Comparison of ENCODE assay signal across 14 cellular contexts in genomic region chr16:73610605-73611177, GRCh38.
"Had no signal": no experiment of that assay in that cellular context is flagged by ENCODE, and none has a peak within 500 bp of the region (broad histone marks: within the 10 kb centered on the region; RNA-seq: fewer than 3 reads in every experiment).

No MANE protein-coding gene starts in this region.

- ATAC-seq: activated naive CD4-positive, alpha-beta T cell treated with anti-CD3 and anti-CD28 coated beads, Interleukin-2, amount 50 U/mL, for 72 hours; activated T-cell treated with anti-CD3 and anti-CD28 coated beads, Interleukin-2, amount 50 U/mL, for 4 hours; body of pancreas had no signal

- H3K27ac ChIP-seq: body of pancreas, epithelial cell of prostate, parathyroid adenoma, skin epidermis, stomach, thoracic aorta had no signal

- H3K36me3 ChIP-seq: stomach, thoracic aorta had no signal

- H3K4me3 ChIP-seq: body of pancreas, skin epidermis, stomach, thoracic aorta had no signal

- H3K79me2 ChIP-seq: parathyroid adenoma had no signal

- H3K9ac ChIP-seq: parathyroid adenoma had no signal

- H3K9me3 ChIP-seq: body of pancreas, stomach, thoracic aorta had no signal

- H3K27me3 ChIP-seq: body of pancreas had no signal

- DNase-seq: activated CD4-positive, alpha-beta memory T cell treated with anti-CD3 and anti-CD28 coated beads for 36 hours; activated effector memory CD4-positive, alpha-beta T cell treated with anti-CD3 and anti-CD28 coated beads, Interleukin-2, amount 50 U/mL, for 16 hours; activated T-cell treated with anti-CD3 and anti-CD28 coated beads, Interleukin-2, amount 50 U/mL, for 4 hours; amniotic stem cell; body of pancreas; cortex of kidney; effector CD8-positive, alpha-beta T cell; stomach had no signal

- H3K4me1 ChIP-seq: body of pancreas, parathyroid adenoma had no signal

- FAIRE-seq: urothelium cell line had no signal

- H2AFZ ChIP-seq: parathyroid adenoma had no signal
